In genomic region chrX:119755981-119756533, GRCh38 we compare ENCODE assay signal across 7 cellular contexts. TPM values are rescaled to one million over a fixed set of nuclear protein-coding genes. Genes with fewer than 3 reads are reported as not detected.
DNase-seq lines count a peak whose midpoint lies in the region; ATAC-seq, FAIRE-seq and TF ChIP-seq lines count a peak whose summit lies in the region.

No MANE protein-coding gene starts in this region.

- no peaks in the 10 kb centered on the region for H3K27me3 ChIP-seq in HepG2 (ENCODE audit: control insufficient read depth in 1 of 2, insufficient read depth in 2 of 2, low read length in 2 of 2)

- no peak overlapping the region for H2AFZ ChIP-seq in HepG2 (ENCODE audit: low read length)

- CTCF ChIA-PET in HepG2 (lab: Yijun Ruan, JAX; ENCODE audit: low intra/inter-chr PET ratio, low total read pairs): no interaction called here

- peak; percentile 76 for FAIRE-seq in HepG2 (lab: Jason Lieb, UNC)

- TF ChIP-seq RAD21 in HepG2 (CRISPR knock-in tag; IDR thresholded peaks at IDR 0.05): no peak

- DNase-seq in activated CD4-positive, CD25-positive, alpha-beta regulatory T cell treated with anti-CD3 and anti-CD28 coated beads, Interleukin-2, amount 50 U/mL, for 16 hours (ENCODE audit: low read depth, low spot score): peak; percentile 13
- DNase-seq in HepG2 (ENCODE audit: low spot score) (peak; percentile 14), AG08395 (ENCODE audit: low spot score) (no peak), NCI-H226 (no peak), HT-29 (ENCODE audit: low spot score) (no peak)

- no peaks in the 10 kb centered on the region for H3K79me2 ChIP-seq in HepG2 (ENCODE audit: insufficient read depth, low read length)

- TF ChIP-seq CTCF in HepG2 (CRISPR knock-in tag; IDR thresholded peaks at IDR 0.05): no peak

- intact Hi-C loops in HepG2 (cut with micrococcal nuclease; ENCODE audit: unreplicated experiment): no loop called here

- H3K27ac ChIP-seq in HepG2 (ENCODE audit: extremely low read length, insufficient read depth, low read length): peak overlapping the region; percentile 63

- peak; percentile 83 for ATAC-seq in GM19395 (IDR thresholded peaks at IDR 0.05; ENCODE audit: unreplicated experiment)
- ATAC-seq in HG03280 (IDR thresholded peaks at IDR 0.05; ENCODE audit: unreplicated experiment): peak; percentile 68
- ATAC-seq in HepG2: peak; percentile 13; the same call in 1 of the 3 replicates

- 0% methylated on average over 6 of the region's 7 CpGs for WGBS in HepG2 (ENCODE audit: low lambda C conversion rate)

- H3K36me3 ChIP-seq in HepG2 (replicated peaks in 1 of 2; ENCODE audit: control insufficient read depth in 1 of 2, insufficient read depth in 2 of 2, low read length in 2 of 2): no peaks in the 10 kb centered on the region

- H3K9me3 ChIP-seq in HepG2 (ENCODE audit: low read length): no peaks in the 10 kb centered on the region

- H3K9ac ChIP-seq in HepG2 (ENCODE audit: insufficient read depth, low read depth, low read length): peak overlapping the region; percentile 46

- TF ChIP-seq POLR2A in HepG2 (IDR thresholded peaks at IDR 0.05; ENCODE audit: insufficient read depth in 1 of 2, low read depth in 2 of 2, low read length in 2 of 2): no peak

- POLR2A ChIA-PET in HepG2 (lab: Yijun Ruan, JAX): interaction anchor here (4.5 kb wide), 1 partner anchor 35 kb away, joined by 54 read pairs; the partner anchor contains the start of gene RPL39

- peaks cover 35% of the 10 kb centered on the region for H3K4me1 ChIP-seq in HepG2 (ENCODE audit: insufficient read depth, low read length)

- peak overlapping the region; percentile 80 for H3K4me2 ChIP-seq in HepG2 (ENCODE audit: low read depth, low read length)

- in situ Hi-C loops in HepG2 (cut with HindIII; ENCODE audit: extremely low pct_ligation_motif_present, low pct_unique_long_range_greater_than_20kb): no loop called here

- BruUV-seq in HepG2 (replicated peaks; lab: Mats Ljungman, UMichigan): no TSS peak

- no peaks in the 10 kb centered on the region for H4K20me1 ChIP-seq in HepG2 (ENCODE audit: insufficient read depth, low read length)

- H3K4me3 ChIP-seq in HepG2 (replicated peaks in 1 of 3; ENCODE audit: insufficient read depth in 1 of 3, low read depth in 2 of 3, low read length in 3 of 3): peak overlapping the region; percentile 32 to 69 (median 39); a peak in 3 of 6 replicates

- no peak for TF ChIP-seq EP300 in HepG2 (IDR thresholded peaks at IDR 0.05; ENCODE audit: low read depth in 2 of 2, low read length in 2 of 2)
- TF ChIP-seq EP300 in HepG2 (CRISPR knock-in tag; IDR thresholded peaks at IDR 0.05; ENCODE audit: borderline replicate concordance): no peak

TF ChIP-seq in HepG2, 621 proteins besides CTCF, POLR2A, EP300 and RAD21 (continues in another document):
- TF ChIP-seq ZNF878 (CRISPR knock-in tag; IDR thresholded peaks at IDR 0.05): no peak
- TF ChIP-seq ZNF350 (CRISPR knock-in tag; IDR thresholded peaks at IDR 0.05; ENCODE audit: borderline replicate concordance, low read depth): no peak
- no peak for TF ChIP-seq RBM22 (optimal IDR thresholded peaks at IDR 0.05; ENCODE audit: low read length)
- TF ChIP-seq ZNF496 (CRISPR knock-in tag; IDR thresholded peaks at IDR 0.05; ENCODE audit: insufficient replicate concordance): no peak
- TF ChIP-seq ZFX (CRISPR knock-in tag; IDR thresholded peaks at IDR 0.05; ENCODE audit: low read depth): peak; percentile 60; the same call in 1 of the 2 replicates
- TF ChIP-seq ETV5 (CRISPR knock-in tag; IDR thresholded peaks at IDR 0.05; ENCODE audit: borderline replicate concordance): peak; percentile 10; the same call in 1 of the 2 replicates
- 0 out of 2 replicates have a peak, but pooled peaks have one; percentile 39 for TF ChIP-seq ZFY (CRISPR knock-in tag; IDR thresholded peaks at IDR 0.05)
- TF ChIP-seq FOXP1 (IDR thresholded peaks at IDR 0.05): no peak
- TF ChIP-seq FOXP1 (CRISPR knock-in tag; IDR thresholded peaks at IDR 0.05): 0 out of 2 replicates have a peak, but pooled peaks have one; percentile 10
- peak; percentile 25 for TF ChIP-seq YY1 (IDR thresholded peaks at IDR 0.05; ENCODE audit: insufficient read depth, insufficient replicate concordance, low read depth, low read length)
- 0 out of 2 replicates have a peak, but pooled peaks have one; percentile 25 for TF ChIP-seq MXD4 (CRISPR knock-in tag; IDR thresholded peaks at IDR 0.05)
- TF ChIP-seq SAP130 (CRISPR knock-in tag; IDR thresholded peaks at IDR 0.05; ENCODE audit: low read depth): peak; percentile 50

RNA-seq across cellular contexts. Expression of gene SOWAHD, which starts 2.3 kb away (rescaled TPM):
- total RNA-seq in HepG2 (2016; rRNA removed; fragmentation: Illumina TruSeq; extraction: Trizol): 0.62 and 1.0 TPM in 2 replicates
- 0.18 TPM in 1 of 2 replicates, not detected in the other for total RNA-seq in HepG2 (2016; cell fraction: cytosol; rRNA removed; fragmentation: Illumina TruSeq; extraction: Trizol; ENCODE audit: low read depth)
- 0.51 and 0.69 TPM in 2 replicates for total RNA-seq in HepG2 (2016; cell fraction: insoluble cytoplasmic fraction; rRNA removed; fragmentation: Illumina TruSeq; extraction: Trizol)
- 0.43 and 0.45 TPM in 2 replicates for total RNA-seq in HepG2 (2016; cell fraction: membrane; rRNA removed; fragmentation: Illumina TruSeq; extraction: Trizol)
- 0.38 and 0.65 TPM in 2 replicates for total RNA-seq in HepG2 (2016; cell fraction: nucleus; rRNA removed; fragmentation: Illumina TruSeq; extraction: Trizol)
- polyA plus RNA-seq in HepG2 (2011; rRNA removed): 1.3 and 2.1 TPM in 2 replicates
- 1.9 and 2.2 TPM in 2 replicates for polyA plus RNA-seq in HepG2 (2011; cell fraction: cytosol; rRNA removed)
- 0.82 and 1.6 TPM in 2 replicates for polyA plus RNA-seq in HepG2 (2011; cell fraction: nucleus; rRNA removed)
- 1.3 TPM in 2 replicates for polyA plus RNA-seq in HepG2 (2012)
- 0.16 and 0.17 TPM in 2 replicates for polyA plus RNA-seq in HepG2 (2016; cell fraction: cytosol; fragmentation: Illumina TruSeq; extraction: Trizol; ENCODE audit: low read depth)
- polyA plus RNA-seq in HepG2 (2016; cell fraction: insoluble cytoplasmic fraction; fragmentation: Illumina TruSeq; extraction: Trizol; ENCODE audit: low read depth): 0.63 and 1.0 TPM in 2 replicates
- polyA plus RNA-seq in HepG2 (2016; cell fraction: membrane; fragmentation: Illumina TruSeq; extraction: Trizol; ENCODE audit: low read depth): 0.47 and 0.48 TPM in 2 replicates
- polyA plus RNA-seq in HepG2 (2016; cell fraction: nucleus; fragmentation: Illumina TruSeq; extraction: Trizol; ENCODE audit: insufficient read depth, low read depth): 0.60 and 1.0 TPM in 2 replicates
- polyA minus RNA-seq in HepG2 (2011; rRNA and poly(A)+ RNA removed; ENCODE audit: low replicate concordance): 1.4 TPM in 1 of 2 replicates, not detected in the other
- polyA minus RNA-seq in HepG2 (2011; cell fraction: cytosol; rRNA and poly(A)+ RNA removed): 0.79 and 1.1 TPM in 2 replicates
- polyA minus RNA-seq in HepG2 (2011; cell fraction: nucleus; rRNA and poly(A)+ RNA removed): 0.39 and 0.62 TPM in 2 replicates
- total RNA-seq in HT-29 (2014; rRNA removed; shearing (Covaris generic)): 1.0 TPM in 1 of 2 replicates, not detected in the other

RNA-seq across cellular contexts. Expression of gene RPL39, which starts 35.4 kb away (rescaled TPM):
- 3,547 and 3,928 TPM in 2 replicates for total RNA-seq in HepG2 (2016; rRNA removed; fragmentation: Illumina TruSeq; extraction: Trizol)
- total RNA-seq in HepG2 (2016; cell fraction: cytosol; rRNA removed; fragmentation: Illumina TruSeq; extraction: Trizol; ENCODE audit: low read depth): 5,522 and 6,331 TPM in 2 replicates
- 3,541 and 3,944 TPM in 2 replicates for total RNA-seq in HepG2 (2016; cell fraction: insoluble cytoplasmic fraction; rRNA removed; fragmentation: Illumina TruSeq; extraction: Trizol)
- 8,253 and 8,590 TPM in 2 replicates for total RNA-seq in HepG2 (2016; cell fraction: membrane; rRNA removed; fragmentation: Illumina TruSeq; extraction: Trizol)
- 1,224 and 1,272 TPM in 2 replicates for total RNA-seq in HepG2 (2016; cell fraction: nucleus; rRNA removed; fragmentation: Illumina TruSeq; extraction: Trizol)
- polyA plus RNA-seq in HepG2 (2011; rRNA removed): 2,024 and 2,312 TPM in 2 replicates
- 1,813 and 3,532 TPM in 2 replicates for polyA plus RNA-seq in HepG2 (2011; cell fraction: cytosol; rRNA removed)
- 603 and 692 TPM in 2 replicates for polyA plus RNA-seq in HepG2 (2011; cell fraction: nucleus; rRNA removed)
- polyA plus RNA-seq in HepG2 (2012): 6,677 and 8,105 TPM in 2 replicates
- 5,588 and 5,933 TPM in 2 replicates for polyA plus RNA-seq in HepG2 (2016; cell fraction: cytosol; fragmentation: Illumina TruSeq; extraction: Trizol; ENCODE audit: low read depth)
- 3,018 and 3,146 TPM in 2 replicates for polyA plus RNA-seq in HepG2 (2016; cell fraction: insoluble cytoplasmic fraction; fragmentation: Illumina TruSeq; extraction: Trizol; ENCODE audit: low read depth)
- 6,670 and 7,089 TPM in 2 replicates for polyA plus RNA-seq in HepG2 (2016; cell fraction: membrane; fragmentation: Illumina TruSeq; extraction: Trizol; ENCODE audit: low read depth)
- polyA plus RNA-seq in HepG2 (2016; cell fraction: nucleus; fragmentation: Illumina TruSeq; extraction: Trizol; ENCODE audit: insufficient read depth, low read depth): 1,707 and 1,826 TPM in 2 replicates
- 70.8 and 199 TPM in 2 replicates for polyA minus RNA-seq in HepG2 (2011; rRNA and poly(A)+ RNA removed; ENCODE audit: low replicate concordance)
- polyA minus RNA-seq in HepG2 (2011; cell fraction: cytosol; rRNA and poly(A)+ RNA removed): 275 and 347 TPM in 2 replicates
- polyA minus RNA-seq in HepG2 (2011; cell fraction: nucleus; rRNA and poly(A)+ RNA removed): 102 and 178 TPM in 2 replicates
- total RNA-seq in HT-29 (2014; rRNA removed; shearing (Covaris generic)): 753 and 894 TPM in 2 replicates

Comparison
In these comparisons a context has a peak if more than half of its experiments do, and no peak if none do; other contexts are left out.
1. ATAC-seq: peak in every context shown above with its lines; median percentile 83 in GM19395; 68 in HG03280; 13 in HepG2.
2. DNase-seq: peak in activated CD4-positive, CD25-positive, alpha-beta regulatory T cell treated with anti-CD3 and anti-CD28 coated beads, Interleukin-2, amount 50 U/mL, for 16 hours (single experiment) and HepG2 (single experiment); none in AG08395 (single experiment), NCI-H226 (single experiment) and HT-29 (single experiment).